In genomic region chr19:19064098-19064722, GRCh38 we compare ENCODE assay signal across 8 cellular contexts. TPM values are rescaled to one million over a fixed set of nuclear protein-coding genes. Genes with fewer than 3 reads are reported as not detected.
DNase-seq lines count a peak whose midpoint lies in the region; ATAC-seq and TF ChIP-seq lines count a peak whose summit lies in the region.

No MANE protein-coding gene starts in this region.

- ATAC-seq in GM21447 (IDR thresholded peaks at IDR 0.05; ENCODE audit: unreplicated experiment): peak; percentile 3
- ATAC-seq in GM18502 (IDR thresholded peaks at IDR 0.05; ENCODE audit: poor library complexity, unreplicated experiment): no peak

- H3K27me3 Mint-ChIP-seq in CD14-positive monocyte (ENCODE audit: low read depth in 3 of 3) (peaks cover 0 to 4% (median 2%) of the 10 kb centered on the region in 3 donors), endothelial cell (ENCODE audit: unreplicated experiment) (peaks cover 10% of the 10 kb centered on the region)

- peak overlapping the region; percentile 83 to 95 for H3K4me3 Mint-ChIP-seq in CD14-positive monocyte
- peak overlapping the region; percentile 89 for H3K4me3 Mint-ChIP-seq in endothelial cell (ENCODE audit: unreplicated experiment)

- peak overlapping the region; percentile 59 for H3K4me3 ChIP-seq in SJSA1
- peak overlapping the region; percentile 77 to 94 for H3K4me3 ChIP-seq in neutrophil (ENCODE audit: low read depth in 1 of 2, low read length in 1 of 2)

- peaks cover 7 to 17% of the 10 kb centered on the region in 2 donors for H3K36me3 Mint-ChIP-seq in CD14-positive monocyte
- no peaks in the 10 kb centered on the region for H3K36me3 Mint-ChIP-seq in endothelial cell (ENCODE audit: low read depth, unreplicated experiment)

- H3K27me3 ChIP-seq in SJSA1 (replicated peaks): no peaks in the 10 kb centered on the region
- H3K27me3 ChIP-seq in neutrophil: no peaks in the 10 kb centered on the region

- no peaks in the 10 kb centered on the region for H3K9me3 ChIP-seq in SJSA1 (replicated peaks)
- no peaks in the 10 kb centered on the region for H3K9me3 ChIP-seq in neutrophil

- no peak overlapping the region for H3K27ac ChIP-seq in SJSA1
- peak overlapping the region; percentile 67 for H3K27ac ChIP-seq in neutrophil

- peak overlapping the region in 3 of 7 donors; percentile 12 to 54 (median 37) for H3K27ac Mint-ChIP-seq in CD14-positive monocyte
- H3K27ac Mint-ChIP-seq in endothelial cell (ENCODE audit: unreplicated experiment): no peak overlapping the region

- intact Hi-C loops in CD14-positive monocyte (cut with micrococcal nuclease): no loop called here

- TF ChIP-seq CTCF in CD14-positive monocyte (IDR thresholded peaks at IDR 0.05): peak; percentile 24
- peak; percentile 25 for TF ChIP-seq CTCF in endothelial cell (IDR thresholded peaks at IDR 0.05; ENCODE audit: unreplicated experiment)
- TF ChIP-seq CTCF in neutrophil (IDR thresholded peaks at IDR 0.05): no peak
- TF ChIP-seq CTCF in GM20000 (IDR thresholded peaks at IDR 0.05; ENCODE audit: extremely low read depth, missing control alignments): no peak

- H3K4me1 Mint-ChIP-seq in CD14-positive monocyte (peaks cover 34% of the 10 kb centered on the region), endothelial cell (ENCODE audit: unreplicated experiment) (peaks cover 18% of the 10 kb centered on the region)

- peaks cover 0 to under 1% (median 0%) of the 10 kb centered on the region in 7 donors for H3K9me3 Mint-ChIP-seq in CD14-positive monocyte
- no peaks in the 10 kb centered on the region for H3K9me3 Mint-ChIP-seq in endothelial cell (ENCODE audit: unreplicated experiment)

- peaks cover 16% of the 10 kb centered on the region for H3K4me1 ChIP-seq in SJSA1 (replicated peaks)
- H3K4me1 ChIP-seq in neutrophil (ENCODE audit: control insufficient read depth in 1 of 2, insufficient read depth in 1 of 2, low read depth in 1 of 2, low read length in 1 of 2): peaks cover 21 to 22% of the 10 kb centered on the region in 2 experiments

- DNase-seq in CD14-positive monocyte (ENCODE audit: low spot score): no peak
- DNase-seq in SJSA1 (ENCODE audit: low read depth in 1 of 2, low spot score in 2 of 2): no peak
- peak; percentile 62 for DNase-seq in endothelial cell (ENCODE audit: low spot score)
- DNase-seq in SKM-1 (lab: John Stamatoyannopoulos, UW; ENCODE audit: unreplicated experiment): no peak
- no peak for DNase-seq in GM20000 (ENCODE audit: low spot score)

- no peaks in the 10 kb centered on the region; the same call in 1 of the 2 replicates for H3K36me3 ChIP-seq in SJSA1
- no peaks in the 10 kb centered on the region for H3K36me3 ChIP-seq in neutrophil

RNA-seq across cellular contexts. Expression of gene SLC25A42, which starts 0.4 kb away (rescaled TPM):
- 1 to 10 TPM in 1 of 2 donors, under 1 TPM in 1; 0.68 to 1.1 TPM for polyA plus RNA-seq in CD14-positive monocyte
- 3.4 and 6.7 TPM in 2 replicates for total RNA-seq in SJSA1 (2014; rRNA removed; shearing (Covaris generic))
- total RNA-seq in endothelial cell (ENCODE audit: unreplicated experiment): 7.5 TPM

RNA-seq across cellular contexts. Expression of gene ARMC6, which starts 30.8 kb away (rescaled TPM):
- polyA plus RNA-seq in CD14-positive monocyte: 10 to 100 TPM; 26.1 to 29.6 TPM
- total RNA-seq in SJSA1 (2014; rRNA removed; shearing (Covaris generic)): 54.9 and 59.9 TPM in 2 replicates
- total RNA-seq in endothelial cell (ENCODE audit: unreplicated experiment): 25.9 TPM

RNA-seq across cellular contexts. Expression of gene SUGP2, which starts 30.9 kb away (rescaled TPM):
- 1 to 10 TPM; 7.6 to 8.2 TPM for polyA plus RNA-seq in CD14-positive monocyte
- 31.8 and 46.4 TPM in 2 replicates for total RNA-seq in SJSA1 (2014; rRNA removed; shearing (Covaris generic))
- 109 TPM for total RNA-seq in endothelial cell (ENCODE audit: unreplicated experiment)

Comparison
In these comparisons a context has a peak if more than half of its experiments do, and no peak if none do; other contexts are left out.
1. CTCF ChIP-seq: peak in CD14-positive monocyte (single experiment) and endothelial cell (single experiment); none in neutrophil (single experiment) and GM20000 (single experiment).